In the genomic region with DNA sequence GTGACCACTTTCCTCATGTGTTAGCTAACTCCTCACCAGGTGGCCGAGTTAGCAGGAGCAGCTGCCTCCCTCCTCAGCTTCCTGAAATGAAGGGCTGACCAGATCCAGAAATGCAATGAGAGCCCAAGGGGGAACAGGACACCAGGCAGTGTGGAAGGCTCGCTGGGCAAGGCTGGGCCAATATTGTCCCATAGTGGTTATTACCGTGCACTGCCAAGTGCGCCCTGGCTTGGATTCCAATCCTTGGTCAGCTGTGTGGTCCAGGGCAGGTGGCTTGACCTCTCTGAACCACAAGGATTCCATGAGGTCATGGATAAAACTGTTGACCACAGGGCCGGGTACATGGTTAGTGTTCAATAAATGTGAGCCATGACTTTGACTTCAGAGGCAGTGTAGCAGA, we compare ENCODE assay signal across 17 cellular contexts. TPM values are rescaled to one million over a fixed set of nuclear protein-coding genes. Genes with fewer than 3 reads are reported as not detected.
A peak's percentile ranks its signal among the peaks of the same experiment; 100 is the strongest.
DNase-seq lines count a peak whose midpoint lies in the region; ATAC-seq and TF ChIP-seq lines count a peak whose summit lies in the region.
"Had no signal": no experiment of that assay in that cellular context is flagged by ENCODE, and none has a peak within 500 bp of the region (broad histone marks: within the 10 kb centered on the region; RNA-seq: fewer than 3 reads in every experiment).

No MANE protein-coding gene starts in this region.

- no peak overlapping the region for H3K4me3 Mint-ChIP-seq in activated CD4-positive, alpha-beta T cell treated with anti-CD3 and anti-CD28 coated beads for 36 hours

- H3K27ac Mint-ChIP-seq in activated CD4-positive, alpha-beta T cell treated with anti-CD3 and anti-CD28 coated beads for 36 hours: no peak overlapping the region

- intact Hi-C loops in left ventricle myocardium inferior (cut with micrococcal nuclease) (no loop called here), heart right ventricle (cut with DNase I) (loop anchor here in 3 of 10 donors (1.0 to 10.0 kb wide), 4 partner anchors 15 to 72 kb away; no protein-coding TSS in a partner anchor), vagina (cut with DNase I) (no loop called here)
- intact Hi-C loops in activated CD4-positive, alpha-beta T cell treated with anti-CD3 and anti-CD28 coated beads for 36 hours (cut with DNase I, micrococcal nuclease): no loop called here

- TF ChIP-seq CTCF in left ventricle myocardium inferior (IDR thresholded peaks at IDR 0.05; ENCODE audit: borderline replicate concordance) (no peak), heart right ventricle (IDR thresholded peaks at IDR 0.05) (no peak), gastroesophageal sphincter (IDR thresholded peaks at IDR 0.05) (no peak), vagina (IDR thresholded peaks at IDR 0.05) (no peak)

- no peaks in the 10 kb centered on the region for H3K4me1 Mint-ChIP-seq in activated CD4-positive, alpha-beta T cell treated with anti-CD3 and anti-CD28 coated beads for 36 hours

- WGBS in heart right ventricle, 2 donors: 77 to 90% methylated on average over 5 of the region's 5 CpGs
- WGBS in gastroesophageal sphincter (ENCODE audit: low coverage in 1 of 2), 2 donors: 60% methylated on average over 1 of the region's 5 CpGs; no CpG with 5 or more reads in 1 of the 2 donors

- ATAC-seq in heart right ventricle: no peak
- no peak for ATAC-seq in gastroesophageal sphincter
- ATAC-seq in activated CD4-positive, alpha-beta T cell treated with anti-CD3 and anti-CD28 coated beads for 36 hours: no peak

- peak overlapping the region; percentile 91 for H3K27ac ChIP-seq in left ventricle myocardium inferior (replicated peaks)
- H3K27ac ChIP-seq in heart right ventricle: peak overlapping the region in 3 of 10 donors; percentile 25 to 99 (median 96)
- peak overlapping the region in 3 of 4 donors; percentile 94 to 99 (median 98) for H3K27ac ChIP-seq in gastroesophageal sphincter
- peak overlapping the region; percentile 21 for H3K27ac ChIP-seq in rectal smooth muscle tissue (ENCODE audit: low read depth, low read length)
- peak overlapping the region; percentile 80 for H3K27ac ChIP-seq in vagina
- no peak overlapping the region for H3K27ac ChIP-seq in substantia nigra (ENCODE audit: low read depth, low read length, poor library complexity, severe bottlenecking)

- peaks cover 13% of the 10 kb centered on the region for H3K27me3 Mint-ChIP-seq in activated CD4-positive, alpha-beta T cell treated with anti-CD3 and anti-CD28 coated beads for 36 hours

- H3K36me3 Mint-ChIP-seq in activated CD4-positive, alpha-beta T cell treated with anti-CD3 and anti-CD28 coated beads for 36 hours (ENCODE audit: low read depth): no peaks in the 10 kb centered on the region

- DNase-seq in left ventricle myocardium inferior: no peak
- DNase-seq in heart right ventricle: no peak
- no peak for DNase-seq in vagina (ENCODE audit: extremely low spot score in 2 of 2)
- no peak for DNase-seq in activated CD4-positive, alpha-beta T cell treated with anti-CD3 and anti-CD28 coated beads for 36 hours
- DNase-seq in substantia nigra (lab: John Stamatoyannopoulos, UW): no peak
- DNase-seq in stimulated activated CD4-positive, alpha-beta T cell treated with anti-CD3 and anti-CD28 coated beads, Interleukin-4, amount 100 ng/mL, for 4 hours: no peak
- DNase-seq: 8988T, C1 segment of cervical spinal cord, EL, Karpas-422, NCI-H1436, NCI-H2029 treated with DMSO at 0.1 percent for 48 hours, NCI-H510A treated with DMSO at 0.1 percent for 48 hours, Peyer's patch, SHP77 treated with DMSO at 0.1 percent for 48 hours had no signal

- H3K4me1 ChIP-seq in left ventricle myocardium inferior (peaks cover 42% of the 10 kb centered on the region), heart right ventricle (peaks cover 0 to 40% (median 22%) of the 10 kb centered on the region in 9 donors), gastroesophageal sphincter (peaks cover 0 to 27% (median 10%) of the 10 kb centered on the region in 3 donors), rectal smooth muscle tissue (ENCODE audit: control insufficient read depth, insufficient read depth, low read length) (peaks cover 6% of the 10 kb centered on the region), vagina (peaks cover 23% of the 10 kb centered on the region)
- H3K4me1 ChIP-seq: Peyer's patch had no signal

- TF ChIP-seq EP300 in gastroesophageal sphincter (IDR thresholded peaks at IDR 0.05): no peak

- peaks cover 1% of the 10 kb centered on the region for H3K9me3 Mint-ChIP-seq in activated CD4-positive, alpha-beta T cell treated with anti-CD3 and anti-CD28 coated beads for 36 hours (ENCODE audit: low read depth)

- H3K36me3 ChIP-seq in left ventricle myocardium inferior (no peaks in the 10 kb centered on the region), heart right ventricle (no peaks in the 10 kb centered on the region), gastroesophageal sphincter (no peaks in the 10 kb centered on the region), rectal smooth muscle tissue (ENCODE audit: control insufficient read depth, insufficient read depth, low read length) (no peaks in the 10 kb centered on the region), vagina (no peaks in the 10 kb centered on the region)
- H3K36me3 ChIP-seq: Peyer's patch had no signal

- H3K27me3 ChIP-seq in left ventricle myocardium inferior (ENCODE audit: low read depth): peaks cover 4% of the 10 kb centered on the region
- peaks cover 0 to 13% (median 0%) of the 10 kb centered on the region in 7 donors for H3K27me3 ChIP-seq in heart right ventricle
- H3K27me3 ChIP-seq in gastroesophageal sphincter: no peaks in the 10 kb centered on the region
- H3K27me3 ChIP-seq in rectal smooth muscle tissue (ENCODE audit: control insufficient read depth, insufficient read depth, low read length): no peaks in the 10 kb centered on the region
- H3K27me3 ChIP-seq in vagina: no peaks in the 10 kb centered on the region
- H3K27me3 ChIP-seq: Peyer's patch had no signal

- POLR2A ChIA-PET in activated CD4-positive, alpha-beta T cell treated with anti-CD3 and anti-CD28 coated beads for 36 hours (lab: Charles Lee): no interaction called here

- H3K9me3 ChIP-seq in left ventricle myocardium inferior (replicated peaks) (no peaks in the 10 kb centered on the region), heart right ventricle (no peaks in the 10 kb centered on the region), gastroesophageal sphincter (no peaks in the 10 kb centered on the region), vagina (no peaks in the 10 kb centered on the region)
- H3K9me3 ChIP-seq: Peyer's patch had no signal

- TF ChIP-seq POLR2A in gastroesophageal sphincter (IDR thresholded peaks at IDR 0.05) (no peak), vagina (IDR thresholded peaks at IDR 0.05) (no peak)

- H3K9ac ChIP-seq in rectal smooth muscle tissue (ENCODE audit: low read length): no peak overlapping the region

- CTCF ChIA-PET in activated CD4-positive, alpha-beta T cell treated with anti-CD3 and anti-CD28 coated beads for 36 hours (lab: Charles Lee): no interaction called here

- H3K4me3 ChIP-seq in left ventricle myocardium inferior (no peak overlapping the region), heart right ventricle (no peak overlapping the region), gastroesophageal sphincter (no peak overlapping the region), rectal smooth muscle tissue (ENCODE audit: low read length) (no peak overlapping the region), vagina (no peak overlapping the region)

RNA-seq across cellular contexts. Expression of a gene that starts 3.6 kb away (rescaled TPM):
- total RNA-seq in left ventricle myocardium inferior: 512 TPM
- total RNA-seq in heart right ventricle: 100 to 1,000 TPM; 421 to 720 (median 568) TPM
- 100 to 1,000 TPM; 250 to 442 TPM for polyA plus RNA-seq in heart right ventricle
- total RNA-seq in gastroesophageal sphincter: 100 to 1,000 TPM; 389 to 508 (median 448) TPM
- total RNA-seq in vagina: 58.4 TPM
- total RNA-seq in activated CD4-positive, alpha-beta T cell treated with anti-CD3 and anti-CD28 coated beads for 36 hours: not detected

Comparison
In these comparisons a context has a peak if more than half of its experiments do, and no peak if none do; other contexts are left out.
1. RNA of a gene that starts 3.6 kb away (total RNA-seq): 421 to 720 TPM in heart right ventricle, 512 TPM in left ventricle myocardium inferior (single experiment), 389 to 508 TPM in gastroesophageal sphincter and 58.4 TPM in vagina (single experiment); not detected in activated CD4-positive, alpha-beta T cell treated with anti-CD3 and anti-CD28 coated beads for 36 hours; every median in the first group is over 10 times any median in the second.